ENCODE assay signal across 8 cellular contexts in the genomic region with DNA sequence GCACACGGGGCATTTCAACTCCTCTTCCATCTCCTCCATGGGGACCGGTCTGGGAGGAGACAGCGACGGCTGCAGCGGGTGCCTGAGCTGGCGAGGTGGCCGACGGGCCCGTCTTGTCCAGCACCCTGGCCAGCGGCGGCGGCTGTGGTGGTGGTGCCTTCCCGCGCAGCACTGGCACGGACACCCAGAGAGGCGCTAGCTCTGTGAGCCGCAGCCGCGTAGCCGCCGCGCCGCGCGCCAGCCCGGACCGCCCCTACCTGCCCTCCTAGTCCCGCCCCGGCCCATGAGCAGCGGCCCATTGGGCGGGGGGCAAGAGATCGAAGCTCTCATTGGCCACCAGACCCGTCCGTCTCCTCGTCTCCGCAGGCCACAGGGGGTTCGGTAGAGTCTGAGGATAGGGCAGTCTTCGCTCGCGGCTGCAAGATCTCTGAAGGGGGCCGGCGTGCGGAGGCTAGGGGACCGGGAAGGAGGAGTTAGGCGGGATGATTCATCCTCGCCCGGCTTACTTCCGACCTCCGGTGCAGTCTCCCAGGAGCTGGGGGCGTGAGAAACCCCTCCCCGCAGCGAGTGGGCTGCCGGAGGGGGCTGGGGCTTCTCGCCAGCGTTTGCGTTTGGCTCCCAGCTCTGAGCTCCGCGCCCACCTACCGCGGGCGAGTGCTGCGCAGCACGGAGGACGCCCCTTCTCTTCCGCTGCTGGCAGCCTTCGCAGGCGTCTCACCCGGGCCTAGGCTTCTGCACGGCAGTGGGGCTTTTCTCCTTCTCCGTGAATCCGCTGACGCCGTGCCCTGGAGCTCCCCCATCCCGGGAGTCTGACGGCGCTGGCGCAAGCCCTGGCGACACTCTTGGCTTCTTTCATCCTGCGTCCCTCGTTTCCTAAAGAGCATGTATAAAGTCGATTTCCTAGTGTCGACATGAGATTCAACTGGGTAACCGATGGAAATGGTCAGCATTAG. TPM values are rescaled to one million over a fixed set of nuclear protein-coding genes. Genes with fewer than 3 reads are reported as not detected.
DNase-seq lines count a peak whose midpoint lies in the region; ATAC-seq and TF ChIP-seq lines count a peak whose summit lies in the region.

A gene (minus strand): TSS at position 205 of the 953 bp plus-strand sequence. CDS start 166 bp downstream, at position 39.

- DNase-seq in DMS79 (lab: John Stamatoyannopoulos, UW) = peak; percentile 99
- DNase-seq in GOT3 (lab: John Stamatoyannopoulos, UW) = peak; percentile 62
- peak; percentile 91 to 92 for DNase-seq in Kasumi-1 (lab: John Stamatoyannopoulos, UW)
- DNase-seq in RPMI8226 = peak; percentile 88
- DNase-seq in fibroblast of mammary gland (ENCODE audit: low read depth) = peak; percentile 94
- DNase-seq in naive B cell = peak; percentile 92
- DNase-seq in stimulated activated CD8-positive, alpha-beta memory T cell treated with anti-CD3 and anti-CD28 coated beads, Interleukin-7, amount 100 ng/mL, for 48 hours (ENCODE audit: extremely low read depth in 1 of 2, low read depth in 1 of 2) = peak; percentile 85 to 90

- H3K27me3 Mint-ChIP-seq in activated T-helper 17 cell treated with anti-CD3 and anti-CD28 coated beads, Interleukin-2, amount 50 U/mL, for 72 hours = peaks cover 22% of the 10 kb centered on the region
- peaks cover 45 to 53% (median 45%) of the 10 kb centered on the region in 3 donors for H3K27me3 Mint-ChIP-seq in naive B cell

- peak; percentile 98 for ATAC-seq in activated T-helper 17 cell treated with anti-CD3 and anti-CD28 coated beads, Interleukin-2, amount 50 U/mL, for 72 hours (replicated peaks)
- peak; percentile 93 to 96 for ATAC-seq in naive B cell (ENCODE audit: low read depth in 2 of 2)

- no peak for TF ChIP-seq CTCF in fibroblast of mammary gland (conservative IDR thresholded peaks at IDR 0.05; ENCODE audit: control insufficient read depth, insufficient read depth, low read depth, low read length)

- peak within 1 kb of the TSS; percentile 84 for H3K4me3 Mint-ChIP-seq in activated T-helper 17 cell treated with anti-CD3 and anti-CD28 coated beads, Interleukin-2, amount 50 U/mL, for 72 hours
- peak within 1 kb of the TSS; percentile 83 to 98 (median 95) for H3K4me3 Mint-ChIP-seq in naive B cell

- H3K4me3 ChIP-seq in fibroblast of mammary gland (ENCODE audit: control insufficient read depth, low read depth, low read length) = peak within 1 kb of the TSS; percentile 55

- H3K36me3 Mint-ChIP-seq in activated T-helper 17 cell treated with anti-CD3 and anti-CD28 coated beads, Interleukin-2, amount 50 U/mL, for 72 hours (ENCODE audit: low read depth) = no peaks in the 10 kb centered on the region
- peaks cover 0 to 8% of the 10 kb centered on the region in 2 donors for H3K36me3 Mint-ChIP-seq in naive B cell

- peak within 1 kb of the TSS; percentile 38 for H3K27ac Mint-ChIP-seq in activated T-helper 17 cell treated with anti-CD3 and anti-CD28 coated beads, Interleukin-2, amount 50 U/mL, for 72 hours
- H3K27ac Mint-ChIP-seq in naive B cell = peak within 1 kb of the TSS in 3 of 6 donors; percentile 54 to 80 (median 66)

- H3K9me3 Mint-ChIP-seq in activated T-helper 17 cell treated with anti-CD3 and anti-CD28 coated beads, Interleukin-2, amount 50 U/mL, for 72 hours = no peaks in the 10 kb centered on the region
- H3K9me3 Mint-ChIP-seq in naive B cell = no peaks in the 10 kb centered on the region

- H3K4me1 Mint-ChIP-seq in activated T-helper 17 cell treated with anti-CD3 and anti-CD28 coated beads, Interleukin-2, amount 50 U/mL, for 72 hours = no peaks in the 10 kb centered on the region
- H3K4me1 Mint-ChIP-seq in naive B cell = peaks cover 23 to 29% (median 26%) of the 10 kb centered on the region in 3 donors

RNA-seq across cellular contexts. Expression of the gene that starts here (rescaled TPM):
- 1 to 10 TPM; 1.2 to 1.3 TPM for total RNA-seq in activated T-helper 17 cell treated with anti-CD3 and anti-CD28 coated beads, Interleukin-2, amount 50 U/mL, for 72 hours
- polyA plus RNA-seq in naive B cell (ENCODE audit: low read depth in 6 of 6) = under 1 TPM in 3 of 6 donors, not detected in 3; 0.15 to 0.21 (median 0.16) TPM

Comparison
In these comparisons a context has a peak if more than half of its experiments do, and no peak if none do; other contexts are left out.
1. Peak in every context shown above with its lines: DNase-seq, ATAC-seq and H3K4me3 ChIP-seq.
2. Peak in DNase-seq and ATAC-seq in naive B cell; RNA of the gene not detected or under 1 TPM.